Comparison of ENCODE assay signal across 12 cellular contexts in genomic region chr10:74156919-74157289, GRCh38. TPM values are rescaled to one million over a fixed set of nuclear protein-coding genes. Genes with fewer than 3 reads are reported as not detected.
DNase-seq lines count a peak whose midpoint lies in the region; ATAC-seq lines count a peak whose summit lies in the region.
"Had no signal": no experiment of that assay in that cellular context is flagged by ENCODE, and none has a peak within 500 bp of the region (broad histone marks: within the 10 kb centered on the region; RNA-seq: fewer than 3 reads in every experiment).

No MANE protein-coding gene starts in this region.

- DNase-seq in Right ventricle myocardium inferior (ENCODE audit: missing footprints) (no peak), cardiac septum (ENCODE audit: low spot score) (no peak), NCI-H226 (peak; percentile 55), fibroblast of peridontal ligament (ENCODE audit: extremely low read depth) (peak; percentile 56), hypothalamus (lab: John Stamatoyannopoulos, UW) (no peak), SK-N-DZ (ENCODE audit: low spot score) (no peak), putamen (ENCODE audit: low spot score) (no peak)
- DNase-seq: activated CD4-positive, alpha-beta T cell treated with anti-CD3 and anti-CD28 coated beads for 4 hours; activated naive CD8-positive, alpha-beta T cell treated with anti-CD3 and anti-CD28 coated beads, Interleukin-2, amount 10 ng/mL, durations not matched to agents 7 days and 5 days; NCI-H1105; Peyer's patch had no signal

- intact Hi-C loops in Right ventricle myocardium inferior (cut with DNase I) (loop anchor here (10.0 kb wide), 2 partner anchors 78 to 1078 kb away; partner anchors contain the start of gene COMTD1), cardiac septum (cut with DNase I) (no loop called here)

- peak; percentile 75 for ATAC-seq in Right ventricle myocardium inferior
- ATAC-seq in HG02759 (IDR thresholded peaks at IDR 0.05; ENCODE audit: unreplicated experiment), result no peak

RNA-seq across cellular contexts. Expression of gene ADK, which starts 5.9 kb away (rescaled TPM):
- 41.4 TPM for total RNA-seq in Right ventricle myocardium inferior
- total RNA-seq in cardiac septum, result 28.0 TPM
- polyA plus RNA-seq in SK-N-DZ (2014; cell fraction: cytosol; rRNA removed), result 39.0 and 46.9 TPM in 2 replicates
- polyA plus RNA-seq in SK-N-DZ (2014; cell fraction: nucleus; rRNA removed), result 19.6 and 30.3 TPM in 2 replicates

RNA-seq across cellular contexts. Expression of gene AP3M1, which starts 6.3 kb away (rescaled TPM):
- total RNA-seq in Right ventricle myocardium inferior, result 28.0 TPM
- total RNA-seq in cardiac septum, result 30.8 TPM
- 39.2 and 40.3 TPM in 2 replicates for polyA plus RNA-seq in SK-N-DZ (2014; cell fraction: cytosol; rRNA removed)
- polyA plus RNA-seq in SK-N-DZ (2014; cell fraction: nucleus; rRNA removed), result 11.9 and 17.6 TPM in 2 replicates

Comparison
In these comparisons a context has a peak if more than half of its experiments do, and no peak if none do; other contexts are left out.
1. DNase-seq: peak in NCI-H226 (single experiment) and fibroblast of peridontal ligament (single experiment); none in Right ventricle myocardium inferior (single experiment), cardiac septum (single experiment), hypothalamus (0 of 51), SK-N-DZ (single experiment) and putamen (single experiment).